Comparison of ENCODE assay signal across 16 cellular contexts in the genomic region with DNA sequence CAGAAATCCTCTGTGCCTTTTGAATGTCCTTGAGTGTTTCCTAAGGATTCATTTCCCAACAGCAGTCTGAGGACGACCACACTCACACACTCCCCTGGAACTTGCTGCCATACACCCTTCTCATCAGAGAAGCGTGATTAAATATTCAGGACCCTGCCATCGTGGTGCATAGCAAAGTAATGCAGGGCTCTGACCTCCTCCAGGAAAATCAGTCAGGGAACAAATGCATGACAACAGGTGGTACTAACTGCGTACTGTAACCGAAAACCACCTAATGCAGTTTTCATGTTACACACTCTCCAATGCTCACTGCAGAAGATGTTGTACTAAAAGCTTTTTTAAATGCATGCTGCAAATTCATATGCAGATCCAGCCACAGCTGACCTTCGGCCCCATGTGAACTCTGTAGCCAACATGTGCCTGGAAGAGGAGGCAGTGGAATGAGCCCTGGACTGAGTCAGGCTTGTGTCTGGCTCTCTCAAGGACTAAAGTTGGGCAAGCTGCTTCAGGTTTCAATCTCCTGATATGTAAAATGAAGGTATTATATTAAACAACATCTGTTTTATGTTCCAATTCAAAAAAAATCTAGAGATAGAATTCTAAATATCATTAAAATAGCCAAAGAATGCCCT.
"Had no signal": no experiment of that assay in that cellular context is flagged by ENCODE, and none has a peak within 500 bp of the region (broad histone marks: within the 10 kb centered on the region; RNA-seq: fewer than 3 reads in every experiment).

No MANE protein-coding gene starts in this region.

- DNase-seq: activated T-cell treated with anti-CD3 and anti-CD28 coated beads, Interleukin-2, amount 50 U/mL, for 1 hour; body of pancreas; dermis blood vessel endothelial cell; effector CD8-positive, alpha-beta T cell; heart left ventricle; kidney; naive thymus-derived CD4-positive, alpha-beta T cell; spleen; stimulated activated CD4-positive, alpha-beta T cell treated with anti-CD3 and anti-CD28 coated beads, Interleukin-4, amount 100 ng/mL, for 1 hour; stimulated activated naive CD4-positive, alpha-beta T cell; T-helper 9 cell; testis had no signal

- H3K9me3 ChIP-seq: body of pancreas, esophagus muscularis mucosa, gastroesophageal sphincter, heart left ventricle, spleen, testis, vagina had no signal

- ATAC-seq: activated naive CD4-positive, alpha-beta T cell treated with anti-CD3 and anti-CD28 coated beads, Interleukin-2, amount 50 U/mL, for 72 hours; body of pancreas; gastroesophageal sphincter; heart left ventricle; naive thymus-derived CD4-positive, alpha-beta T cell had no signal

- H3K4me1 ChIP-seq: body of pancreas, esophagus muscularis mucosa, gastroesophageal sphincter, heart left ventricle, spleen, testis, vagina had no signal

- H3K4me3 ChIP-seq: body of pancreas, esophagus muscularis mucosa, gastroesophageal sphincter, heart left ventricle, spleen, testis, vagina had no signal

- H3K27me3 ChIP-seq: body of pancreas, esophagus muscularis mucosa, gastroesophageal sphincter, heart left ventricle, spleen, testis, vagina had no signal

- H3K36me3 ChIP-seq: esophagus muscularis mucosa, gastroesophageal sphincter, heart left ventricle, spleen, vagina had no signal

- H3K27ac ChIP-seq: body of pancreas, esophagus muscularis mucosa, gastroesophageal sphincter, heart left ventricle, spleen, testis, vagina had no signal

- FAIRE-seq: kidney had no signal
